ENCODE assay signal across 8 cellular contexts in genomic region chr1:101567582-101568189, GRCh38.
DNase-seq lines count a peak whose midpoint lies in the region; ATAC-seq, FAIRE-seq and TF ChIP-seq lines count a peak whose summit lies in the region.

No MANE protein-coding gene starts in this region.

- peaks cover 2% of the 10 kb centered on the region for H3K9me3 Mint-ChIP-seq in activated CD4-positive, alpha-beta memory T cell treated with anti-CD3 and anti-CD28 coated beads, Interleukin-2, amount 10 ng/mL, durations not matched to agents 7 days and 5 days

- ATAC-seq in GM18519 (IDR thresholded peaks at IDR 0.05; ENCODE audit: low FRiP score, unreplicated experiment) (peak; percentile 94), HG02938 (IDR thresholded peaks at IDR 0.05; ENCODE audit: unreplicated experiment) (peak; percentile 91), pancreas (peak in 3 of 4 donors; percentile 55 to 74 (median 70))

- no peaks in the 10 kb centered on the region for H3K36me3 Mint-ChIP-seq in activated CD4-positive, alpha-beta memory T cell treated with anti-CD3 and anti-CD28 coated beads, Interleukin-2, amount 10 ng/mL, durations not matched to agents 7 days and 5 days (ENCODE audit: low read depth)

- no peaks in the 10 kb centered on the region for H3K36me3 ChIP-seq in pancreas

- H3K27ac Mint-ChIP-seq in activated CD4-positive, alpha-beta memory T cell treated with anti-CD3 and anti-CD28 coated beads, Interleukin-2, amount 10 ng/mL, durations not matched to agents 7 days and 5 days: no peak overlapping the region

- no peak overlapping the region for H3K4me3 ChIP-seq in epithelial cell of proximal tubule (ENCODE audit: low read depth, low read length)
- no peak overlapping the region for H3K4me3 ChIP-seq in pancreas

- H3K4me3 Mint-ChIP-seq in activated CD4-positive, alpha-beta memory T cell treated with anti-CD3 and anti-CD28 coated beads, Interleukin-2, amount 10 ng/mL, durations not matched to agents 7 days and 5 days: no peak overlapping the region

- 47 to 54% methylated on average over 4 of the region's 4 CpGs for WGBS in pancreas, 2 donors

- POLR2A ChIA-PET in activated CD4-positive, alpha-beta memory T cell treated with anti-CD3 and anti-CD28 coated beads, Interleukin-2, amount 10 ng/mL, durations not matched to agents 7 days and 5 days (lab: Charles Lee): no interaction called here

- intact Hi-C loops in pancreas (cut with DNase I): no loop called here

- no peaks in the 10 kb centered on the region for H3K9me3 ChIP-seq in pancreas

- DNase-seq in AML-193 (lab: John Stamatoyannopoulos, UW): peak; percentile 12 to 34
- peak; percentile 22 for DNase-seq in NCI-H345 treated with DMSO at 0.1 percent for 48 hours (lab: John Stamatoyannopoulos, UW; ENCODE audit: unreplicated experiment)
- peak; percentile 52 for DNase-seq in activated CD4-positive, alpha-beta memory T cell treated with anti-CD3 and anti-CD28 coated beads, Interleukin-2, amount 10 ng/mL, durations not matched to agents 7 days and 5 days
- DNase-seq in epithelial cell of proximal tubule (ENCODE audit: low read depth): no peak
- peak in 4 of 6 donors; percentile 14 to 57 (median 28) for DNase-seq in pancreas
- DNase-seq in cortex of kidney (lab: John Stamatoyannopoulos, UW): no peak

- FAIRE-seq in pancreas (lab: Jason Lieb, UNC): no peak

- peak; percentile 99 for TF ChIP-seq CTCF in epithelial cell of proximal tubule (conservative IDR thresholded peaks at IDR 0.05; ENCODE audit: low read depth, low read length)
- peak; percentile 62 to 81 (median 72) for TF ChIP-seq CTCF in pancreas (IDR thresholded peaks at IDR 0.05)

- H3K27me3 ChIP-seq in pancreas: peaks cover 0 to 4% (median 0%) of the 10 kb centered on the region in 4 donors

- CTCF ChIA-PET in activated CD4-positive, alpha-beta memory T cell treated with anti-CD3 and anti-CD28 coated beads, Interleukin-2, amount 10 ng/mL, durations not matched to agents 7 days and 5 days (lab: Charles Lee): interaction anchor here (0.6 to 1.8 kb wide), 11 partner anchors 10 to 373 kb away, joined by 3 to 15 read pairs (median 4); partner anchors contain the start of gene S1PR1

- no peaks in the 10 kb centered on the region for H3K4me1 Mint-ChIP-seq in activated CD4-positive, alpha-beta memory T cell treated with anti-CD3 and anti-CD28 coated beads, Interleukin-2, amount 10 ng/mL, durations not matched to agents 7 days and 5 days

- no peak overlapping the region for H3K27ac ChIP-seq in pancreas

- no peaks in the 10 kb centered on the region for H3K4me1 ChIP-seq in pancreas

- peaks cover 25% of the 10 kb centered on the region for H3K27me3 Mint-ChIP-seq in activated CD4-positive, alpha-beta memory T cell treated with anti-CD3 and anti-CD28 coated beads, Interleukin-2, amount 10 ng/mL, durations not matched to agents 7 days and 5 days

Comparison
In these comparisons a context has a peak if more than half of its experiments do, and no peak if none do; other contexts are left out.
1. DNase-seq: peak in AML-193 (2 of 2), NCI-H345 treated with DMSO at 0.1 percent for 48 hours (single experiment), activated CD4-positive, alpha-beta memory T cell treated with anti-CD3 and anti-CD28 coated beads, Interleukin-2, amount 10 ng/mL, durations not matched to agents 7 days and 5 days (single experiment) and pancreas (4 of 6); none in epithelial cell of proximal tubule (single experiment) and cortex of kidney (single experiment).
2. Peak in every context shown above with its lines, with median percentiles within 50 percentile points of each other: ATAC-seq.